12 cellular contexts compared by ENCODE assay signal in the genomic region with DNA sequence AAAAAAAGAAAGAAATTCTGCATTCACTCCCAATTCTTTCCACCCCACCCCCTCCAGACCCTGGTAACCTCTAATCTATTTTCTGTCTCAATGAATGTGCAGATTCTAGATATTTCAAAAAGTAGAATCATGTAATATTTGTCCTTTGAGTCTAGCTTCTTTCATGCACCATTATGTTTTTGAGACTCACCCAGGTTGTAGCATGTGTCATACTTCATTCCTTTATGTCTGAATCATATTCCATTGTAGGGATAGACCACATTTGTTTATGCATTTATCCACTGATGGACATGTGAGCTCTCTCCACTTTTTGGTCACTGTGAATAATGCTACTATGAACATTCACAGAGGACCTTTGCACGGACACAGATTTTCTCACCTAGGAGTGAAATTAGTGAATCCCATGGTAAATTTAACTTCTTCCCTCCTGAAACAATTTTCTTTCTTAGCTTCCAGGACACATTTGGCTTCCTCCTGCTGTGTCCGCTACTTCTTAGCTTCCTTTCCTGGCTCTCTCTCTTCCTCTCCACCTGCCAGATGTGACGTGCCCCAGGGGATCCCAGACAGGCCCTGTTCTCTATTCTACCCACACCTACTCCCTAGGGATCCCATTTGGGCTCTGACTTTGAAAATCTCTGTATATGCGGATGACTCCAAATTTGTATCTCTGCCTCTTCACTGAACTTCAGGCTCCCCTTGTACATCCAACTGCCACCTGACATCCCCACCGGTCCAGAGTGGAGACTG. TPM values are rescaled to one million over a fixed set of nuclear protein-coding genes. Genes with fewer than 3 reads are reported as not detected.
DNase-seq lines count a peak whose midpoint lies in the region; ATAC-seq, FAIRE-seq and TF ChIP-seq lines count a peak whose summit lies in the region.
"Had no signal": no experiment of that assay in that cellular context is flagged by ENCODE, and none has a peak within 500 bp of the region (broad histone marks: within the 10 kb centered on the region; RNA-seq: fewer than 3 reads in every experiment).

No MANE protein-coding gene starts in this region.

- no peak overlapping the region for H3K4me3 ChIP-seq in heart left ventricle
- H3K4me3 ChIP-seq: Peyer's patch had no signal

- H3K27me3 ChIP-seq in heart left ventricle: no peaks in the 10 kb centered on the region
- H3K27me3 ChIP-seq in foreskin keratinocyte: peaks cover 15% of the 10 kb centered on the region
- H3K27me3 ChIP-seq: Peyer's patch had no signal

- ATAC-seq in heart left ventricle: peak; percentile 55 to 82 (median 75)
- no peak for ATAC-seq in Right ventricle myocardium inferior
- peak; percentile 93 for ATAC-seq in foreskin keratinocyte
- ATAC-seq: effector memory CD8-positive, alpha-beta T cell had no signal

- TF ChIP-seq POLR2A in heart left ventricle (IDR thresholded peaks at IDR 0.05): no peak

- TF ChIP-seq CTCF in heart left ventricle (IDR thresholded peaks at IDR 0.05) (no peak), foreskin keratinocyte (conservative IDR thresholded peaks at IDR 0.05) (no peak)

- peak; percentile 88 for FAIRE-seq in urothelium cell line (lab: Jason Lieb, UNC)

- WGBS in heart left ventricle, 4 donors: 48 to 56% (median 52%) methylated on average over 5 of the region's 5 CpGs

- H3K4me1 ChIP-seq in heart left ventricle (peaks cover 0 to 24% (median 4%) of the 10 kb centered on the region in 12 donors), foreskin keratinocyte (peaks cover 4% of the 10 kb centered on the region)
- H3K4me1 ChIP-seq: Peyer's patch had no signal

- no peaks in the 10 kb centered on the region for H3K36me3 ChIP-seq in heart left ventricle
- H3K36me3 ChIP-seq: Peyer's patch had no signal

- intact Hi-C loops in heart left ventricle (cut with DNase I): loop anchor here in 1 of 10 donors (10.0 kb wide), 1 partner anchor 63 kb away; no protein-coding TSS in a partner anchor
- intact Hi-C loops in Right ventricle myocardium inferior (cut with DNase I): loop anchor here (10.0 kb wide), 1 partner anchor 63 kb away; no protein-coding TSS in a partner anchor

- H3K9me3 ChIP-seq in heart left ventricle: peaks cover 0 to 17% (median under 1%) of the 10 kb centered on the region in 12 donors
- H3K9me3 ChIP-seq: Peyer's patch had no signal

- DNase-seq in heart left ventricle (no peak), Right ventricle myocardium inferior (ENCODE audit: missing footprints) (no peak), SW 1271 (lab: John Stamatoyannopoulos, UW) (peak; percentile 32 to 79), foreskin keratinocyte (peak; percentile 83 to 90), urothelium cell line (ENCODE audit: low spot score) (peak; percentile 85), ureter (ENCODE audit: low spot score) (no peak), SKM-1 (lab: John Stamatoyannopoulos, UW; ENCODE audit: unreplicated experiment) (no peak)
- no peak for DNase-seq in stimulated activated CD4-positive, alpha-beta T cell treated with anti-CD3 and anti-CD28 coated beads, Interleukin-4, amount 100 ng/mL, for 4 hours
- DNase-seq: C1 segment of cervical spinal cord; effector memory CD8-positive, alpha-beta T cell; KBM-7; Peyer's patch had no signal

- H3K27ac ChIP-seq in heart left ventricle: peak overlapping the region in 3 of 12 donors; percentile 6 to 59 (median 8)
- H3K27ac ChIP-seq in foreskin keratinocyte: no peak overlapping the region
- H3K27ac ChIP-seq: Peyer's patch had no signal

RNA-seq across cellular contexts. Expression of gene ARFGEF2, which starts 24.0 kb away (rescaled TPM):
- 10 to 100 TPM; 32.6 to 52.7 (median 42.6) TPM for total RNA-seq in heart left ventricle
- 10 to 100 TPM in 1 of 2 donors, 1 to 10 TPM in 1; 7.5 to 16.5 TPM for polyA plus RNA-seq in heart left ventricle
- 39.1 TPM for total RNA-seq in Right ventricle myocardium inferior
- total RNA-seq in foreskin keratinocyte: 22.2 and 22.4 TPM in 2 replicates
- 2.5 and 3.3 TPM in 2 replicates for polyA plus RNA-seq in foreskin keratinocyte
- 52.1 TPM for total RNA-seq in ureter

Comparison
In these comparisons a context has a peak if more than half of its experiments do, and no peak if none do; other contexts are left out.
1. DNase-seq: peak in SW 1271 (2 of 2), foreskin keratinocyte (2 of 2) and urothelium cell line (single experiment); none in heart left ventricle (0 of 5), Right ventricle myocardium inferior (single experiment), ureter (single experiment), stimulated activated CD4-positive, alpha-beta T cell treated with anti-CD3 and anti-CD28 coated beads, Interleukin-4, amount 100 ng/mL, for 4 hours (0 of 2) and SKM-1 (single experiment).